Comparison of ENCODE assay signal across 31 cellular contexts in the genomic region with DNA sequence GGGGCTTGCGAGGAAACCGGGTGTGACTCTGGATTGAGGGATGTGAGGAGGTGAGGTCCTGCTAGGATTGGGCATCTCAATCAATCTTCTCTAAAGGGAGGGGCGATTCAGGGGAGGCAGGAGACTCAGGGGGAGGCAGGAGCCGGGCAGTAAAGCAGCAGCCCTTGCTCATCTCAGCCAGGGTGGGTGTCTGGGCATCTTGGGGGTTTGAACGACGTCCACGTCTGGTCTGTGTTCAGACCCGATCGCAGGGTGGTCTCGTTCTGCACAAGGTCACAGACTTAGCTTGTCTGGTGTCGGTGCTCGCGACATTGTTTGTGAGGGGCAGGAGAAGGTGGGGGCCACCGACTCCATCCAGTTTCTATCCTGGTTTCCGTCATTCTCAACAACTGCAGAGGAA.
A peak's percentile ranks its signal among the peaks of the same experiment; 100 is the strongest.
DNase-seq lines count a peak whose midpoint lies in the region; ATAC-seq and TF ChIP-seq lines count a peak whose summit lies in the region.
"Had no signal": no experiment of that assay in that cellular context is flagged by ENCODE, and none has a peak within 500 bp of the region (broad histone marks: within the 10 kb centered on the region; RNA-seq: fewer than 3 reads in every experiment).

No MANE protein-coding gene starts in this region.

- 74 to 88% (median 79%) methylated on average over 13 to 15 of the region's 15 CpGs for WGBS in heart left ventricle, 4 donors
- WGBS in neuronal stem cell (ENCODE audit: extremely low coverage in 2 of 2, insufficient read length in 2 of 2, insufficient replicate concordance in 1 of 2), 2 donors = no CpG with 5 or more reads among the region's 15 CpGs
- WGBS in spleen, 5 donors = 82 to 94% (median 86%) methylated on average over 15 of the region's 15 CpGs

- no peaks in the 10 kb centered on the region for H3K36me3 ChIP-seq in heart left ventricle
- H3K36me3 ChIP-seq in neuronal stem cell (replicated peaks in 1 of 2; ENCODE audit: control insufficient read depth in 2 of 2, insufficient read depth in 2 of 2, low read length in 2 of 2) = no peaks in the 10 kb centered on the region
- no peaks in the 10 kb centered on the region for H3K36me3 ChIP-seq in spleen
- H3K36me3 ChIP-seq: BE2C had no signal

- peak overlapping the region; percentile 83 for H3K18ac ChIP-seq in neuronal stem cell (ENCODE audit: low read length)

- intact Hi-C loops in left ventricle myocardium superior (cut with micrococcal nuclease) = no loop called here
- intact Hi-C loops in heart left ventricle (cut with DNase I) = no loop called here
- intact Hi-C loops in spleen (cut with DNase I; ENCODE audit: low total_unique reads) = no loop called here

- H2BK120ac ChIP-seq in neuronal stem cell (ENCODE audit: low read depth, low read length) = peak overlapping the region; percentile 40

- no peak overlapping the region for H2BK15ac ChIP-seq in neuronal stem cell (ENCODE audit: low read length)

- H4K8ac ChIP-seq in neuronal stem cell (ENCODE audit: low read depth, low read length) = peak overlapping the region; percentile 19

- peaks cover 1% of the 10 kb centered on the region for H3K79me1 ChIP-seq in neuronal stem cell (ENCODE audit: low read depth, low read length)

- H2AFZ ChIP-seq in neuronal stem cell (ENCODE audit: low read length) = no peak overlapping the region

- H3K9ac ChIP-seq in neuronal stem cell (ENCODE audit: low read depth, low read length, poor library complexity) = no peak overlapping the region
- H3K9ac ChIP-seq: BLaER1; BLaER1 treated with 17β-estradiol and CSF1 and Interleukin-3, amounts not matched to agents 10 nM and 100 nM had no signal

- peak overlapping the region; percentile 19 for H2BK5ac ChIP-seq in neuronal stem cell (ENCODE audit: low read length)

- H3K4me2 ChIP-seq in neuronal stem cell (ENCODE audit: insufficient read depth, low read length, poor library complexity, severe bottlenecking) = no peak overlapping the region
- H3K4me2 ChIP-seq: A549; BLaER1; BLaER1 treated with 17β-estradiol and CSF1 and Interleukin-3, amounts not matched to agents 10 nM and 100 nM had no signal

- no peak overlapping the region for H2BK12ac ChIP-seq in neuronal stem cell (ENCODE audit: low read length)

- no peak overlapping the region for H4K91ac ChIP-seq in neuronal stem cell (ENCODE audit: low read depth, low read length, poor library complexity)

- H3K4me1 ChIP-seq in heart left ventricle (no peaks in the 10 kb centered on the region), neuronal stem cell (ENCODE audit: control insufficient read depth in 2 of 2, insufficient read depth in 1 of 2, low read depth in 1 of 2, low read length in 2 of 2) (peaks cover 0 to 7% of the 10 kb centered on the region in 2 donors), spleen (no peaks in the 10 kb centered on the region)
- H3K4me1 ChIP-seq: A549, BE2C, Caco-2 had no signal

- TF ChIP-seq CTCF in heart left ventricle (IDR thresholded peaks at IDR 0.05) (no peak), spleen (IDR thresholded peaks at IDR 0.05 in 8 of 11, conservative IDR thresholded peaks at IDR 0.05 in 3 of 11) (no peak)

- DNase-seq in left ventricle myocardium superior (peak; percentile 8), heart left ventricle (no peak), neuronal stem cell (ENCODE audit: low spot score) (no peak), spleen (peak; percentile 50), NCI-H2227 (lab: John Stamatoyannopoulos, UW; ENCODE audit: unreplicated experiment) (no peak), activated gamma-delta T cell treated with Interleukin-2 at 50 U/mL for 16 hours (no peak)
- DNase-seq: 8988T; ACHN; AML-193; BE2C; C1 segment of cervical spinal cord; Caco-2; Calu3; CD4-positive, alpha-beta memory T cell; CD4-positive, alpha-beta T cell; CD4-positive, CD25-positive, alpha-beta regulatory T cell; CD8-positive, alpha-beta memory T cell; CD8-positive, alpha-beta T cell; COR-L47; DMS 273 treated with DMSO at 0.1 percent for 48 hours; DMS153; DMS53; DMS79; DMS79 treated with DMSO at 0.1 percent for 48 hours; DND-41; EL had no signal

- H3K4ac ChIP-seq in neuronal stem cell (ENCODE audit: low read length) = no peak overlapping the region

- H3K14ac ChIP-seq in neuronal stem cell (ENCODE audit: low read length) = peak overlapping the region; percentile 91

- H3K9me3 ChIP-seq in heart left ventricle = peaks cover 0 to 7% (median 0%) of the 10 kb centered on the region in 12 donors
- H3K9me3 ChIP-seq in neuronal stem cell (replicated peaks in 1 of 2; ENCODE audit: control insufficient read depth in 2 of 2, insufficient read depth in 1 of 2, low read depth in 1 of 2, low read length in 2 of 2) = peaks cover 0 to 3% of the 10 kb centered on the region in 2 donors
- H3K9me3 ChIP-seq in spleen = peaks cover 0 to 8% (median 2%) of the 10 kb centered on the region in 8 donors
- H3K9me3 ChIP-seq: A549; BE2C; BLaER1; BLaER1 treated with 17β-estradiol and CSF1 and Interleukin-3, amounts not matched to agents 10 nM and 100 nM; Caco-2 had no signal

- H3K23ac ChIP-seq in neuronal stem cell (ENCODE audit: low read depth, low read length, poor library complexity) = no peak overlapping the region

- no peak overlapping the region for H3K4me3 ChIP-seq in heart left ventricle
- H3K4me3 ChIP-seq in neuronal stem cell (ENCODE audit: low read length in 2 of 2) = no peak overlapping the region
- H3K4me3 ChIP-seq in spleen = no peak overlapping the region
- H3K4me3 ChIP-seq: A549; BLaER1; BLaER1 treated with 17β-estradiol and CSF1 and Interleukin-3, amounts not matched to agents 10 nM and 100 nM had no signal

- H2AK5ac ChIP-seq in neuronal stem cell (ENCODE audit: low read depth, low read length) = peak overlapping the region; percentile 64

- TF ChIP-seq POLR2A in heart left ventricle (IDR thresholded peaks at IDR 0.05) (no peak), spleen (IDR thresholded peaks at IDR 0.05) (no peak)

- ATAC-seq in left ventricle myocardium superior = no peak
- ATAC-seq in heart left ventricle = no peak
- ATAC-seq: A549; CD8-positive, alpha-beta T cell had no signal

- H3K27ac ChIP-seq in heart left ventricle = no peak overlapping the region
- no peak overlapping the region for H3K27ac ChIP-seq in neuronal stem cell (replicated peaks; ENCODE audit: low read length)
- H3K27ac ChIP-seq in spleen = no peak overlapping the region
- H3K27ac ChIP-seq: 22Rv1; A549; BLaER1; BLaER1 treated with 17β-estradiol and CSF1 and Interleukin-3, amounts not matched to agents 10 nM and 100 nM; C4-2B had no signal

- H3K27me3 ChIP-seq in heart left ventricle = peaks cover 0 to 3% (median 0%) of the 10 kb centered on the region in 9 donors
- peaks cover 0 to 7% (median 0%) of the 10 kb centered on the region in 3 experiments for H3K27me3 ChIP-seq in neuronal stem cell (ENCODE audit: control insufficient read depth in 3 of 3, insufficient read depth in 3 of 3, low read depth in 1 of 3, low read length in 3 of 3)
- no peaks in the 10 kb centered on the region for H3K27me3 ChIP-seq in spleen (replicated peaks in 1 of 7)
- H3K27me3 ChIP-seq: BE2C; BLaER1; BLaER1 treated with 17β-estradiol and CSF1 and Interleukin-3, amounts not matched to agents 10 nM and 100 nM had no signal

Comparison
In these comparisons a context has a peak if more than half of its experiments do, and no peak if none do; other contexts are left out.
1. DNase-seq: peak in left ventricle myocardium superior (single experiment) and spleen (single experiment); none in heart left ventricle (0 of 5), neuronal stem cell (single experiment), NCI-H2227 (single experiment) and activated gamma-delta T cell treated with Interleukin-2 at 50 U/mL for 16 hours (single experiment).